In the genomic region with DNA sequence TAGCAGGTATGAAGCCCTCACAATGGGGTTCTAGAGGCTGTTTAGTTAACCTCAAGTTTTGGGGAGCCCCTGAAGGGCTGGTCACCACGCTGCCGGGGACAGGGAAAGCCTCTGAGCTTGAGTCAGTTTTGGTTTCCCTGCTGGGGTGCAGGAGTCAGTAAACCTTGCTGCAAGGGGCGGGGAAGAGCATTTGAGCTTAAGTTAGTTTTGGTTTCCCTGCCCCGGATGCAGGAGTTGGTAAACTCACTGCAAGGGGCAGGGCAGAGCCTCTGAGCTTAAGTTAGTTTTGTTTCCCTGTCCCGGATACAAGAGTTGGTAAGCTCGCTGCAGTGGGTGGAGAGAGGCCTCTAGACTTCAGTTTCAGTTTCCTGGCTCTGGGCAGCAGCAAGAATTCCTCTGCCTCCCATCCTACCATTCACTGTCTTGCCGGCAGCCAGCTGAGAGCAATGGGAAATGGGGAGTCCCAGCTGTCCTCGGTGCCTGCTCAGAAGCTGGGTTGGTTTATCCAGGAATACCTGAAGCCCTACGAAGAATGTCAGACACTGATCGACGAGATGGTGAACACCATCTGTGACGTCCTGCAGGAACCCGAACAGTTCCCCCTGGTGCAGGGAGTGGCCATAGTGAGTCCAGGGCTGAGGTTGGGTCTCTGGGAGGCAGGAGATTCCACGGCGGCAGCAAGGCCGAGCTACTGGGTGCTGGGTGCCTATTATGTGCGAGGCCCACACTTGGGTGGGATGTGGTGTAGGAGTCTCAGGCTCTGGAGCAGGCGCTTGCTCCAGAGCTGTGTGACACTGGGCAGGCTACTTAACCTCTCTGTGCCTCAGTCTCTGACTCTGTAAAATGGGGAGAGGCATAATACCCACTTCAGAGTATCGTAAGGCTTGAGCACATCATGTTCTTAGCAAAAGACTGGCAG, we compare ENCODE assay signal across 8 cellular contexts. TPM values are rescaled to one million over a fixed set of nuclear protein-coding genes. Genes with fewer than 3 reads are reported as not detected.
DNase-seq lines count a peak whose midpoint lies in the region; ATAC-seq and TF ChIP-seq lines count a peak whose summit lies in the region.

OAS2 (plus strand) TSS at position 357 of the 919 bp plus-strand sequence; CDS start at position 447, 90 bp downstream.

- peaks cover 33% of the 10 kb centered on the region for H3K4me1 ChIP-seq in lower lobe of right lung

- no peaks in the 10 kb centered on the region for H3K9me3 ChIP-seq in lower lobe of right lung

- no peaks in the 10 kb centered on the region for H3K36me3 ChIP-seq in lower lobe of right lung

- TF ChIP-seq POLR2A in GM19099 (IDR thresholded peaks at IDR 0.05; ENCODE audit: extremely low read depth, insufficient read length, low read depth), result peak; percentile 87

- intact Hi-C loops in lower lobe of right lung (cut with DNase I), result no loop called here

- H3K4me3 ChIP-seq in WI38 (ENCODE audit: low read depth, low read length) (peak within 1 kb of the TSS; percentile 50), lower lobe of right lung (peak within 1 kb of the TSS; percentile 73)

- H3K27me3 ChIP-seq in lower lobe of right lung (ENCODE audit: low read depth), result no peaks in the 10 kb centered on the region

- ATAC-seq in HG03378 (IDR thresholded peaks at IDR 0.05; ENCODE audit: unreplicated experiment), result peak; percentile 92
- peak; percentile 96 to 97 for ATAC-seq in lower lobe of right lung

- in situ Hi-C loops in ACHN (cut with HindIII; ENCODE audit: low pct_ligation_motif_present, low pct_unique_long_range_greater_than_20kb, low sequenced_read_pairs), result no loop called here

- peak; percentile 86 for DNase-seq in ACHN
- peak in 7 of 61 donors; percentile 1 to 60 (median 10) for DNase-seq in caudate nucleus (lab: John Stamatoyannopoulos, UW)
- peak; percentile 76 for DNase-seq in lower lobe of right lung
- DNase-seq in stimulated activated CD8-positive, alpha-beta memory T cell treated with anti-CD3 and anti-CD28 coated beads, Interleukin-2, amount 100 ng/mL, for 48 hours (ENCODE audit: low read depth in 2 of 2), result peak; percentile 50 to 55
- DNase-seq in NCI-H1092 (lab: John Stamatoyannopoulos, UW), result no peak

- no peak for TF ChIP-seq CTCF in WI38 (IDR thresholded peaks at IDR 0.05; ENCODE audit: low read depth, low read length)
- TF ChIP-seq CTCF in lower lobe of right lung (IDR thresholded peaks at IDR 0.05), result no peak

- peak within 1 kb of the TSS; percentile 46 for H3K27ac ChIP-seq in caudate nucleus (ENCODE audit: low read depth, low read length)
- H3K27ac ChIP-seq in lower lobe of right lung, result peak within 1 kb of the TSS; percentile 91

RNA-seq across cellular contexts. Expression of gene OAS2, which starts in this region (rescaled TPM):
- 96.4 TPM for total RNA-seq in lower lobe of right lung
